Comparison of ENCODE assay signal across 18 cellular contexts in the genomic region with DNA sequence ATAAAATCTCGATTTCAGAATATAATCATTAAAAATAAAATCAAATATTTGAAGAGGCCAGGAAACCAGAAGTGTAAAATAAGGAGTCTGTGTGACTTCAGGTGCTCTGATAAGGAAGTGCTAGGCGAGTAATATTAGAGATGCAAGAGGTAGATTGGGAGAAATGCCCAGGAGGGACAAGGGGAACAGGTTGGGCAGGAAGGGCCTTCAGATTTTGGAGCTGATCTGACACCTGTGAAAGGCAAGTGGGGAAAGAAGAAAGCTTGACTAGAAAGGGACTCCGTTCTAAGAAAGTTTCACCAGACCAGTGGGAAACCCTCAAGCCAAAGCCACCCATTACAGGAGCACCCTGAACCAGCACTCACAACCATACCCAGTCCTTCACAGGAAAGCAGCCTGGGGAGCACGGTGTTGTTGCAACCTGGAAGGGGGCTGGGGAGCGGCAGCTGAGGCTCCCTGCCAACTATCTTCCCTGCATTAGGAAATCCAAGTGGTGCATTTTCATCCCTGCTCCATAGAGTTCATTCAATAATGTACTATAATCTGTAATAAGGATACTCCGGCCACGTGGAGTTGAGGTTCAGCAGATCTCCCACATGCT. TPM values are rescaled to one million over a fixed set of nuclear protein-coding genes. Genes with fewer than 3 reads are reported as not detected.
DNase-seq lines count a peak whose midpoint lies in the region; ATAC-seq, FAIRE-seq and TF ChIP-seq lines count a peak whose summit lies in the region.
"Had no signal": no experiment of that assay in that cellular context is flagged by ENCODE, and none has a peak within 500 bp of the region (broad histone marks: within the 10 kb centered on the region; RNA-seq: fewer than 3 reads in every experiment).

No MANE protein-coding gene starts in this region.

- peak in 1 of 3 donors; percentile 27 for DNase-seq in right lobe of liver
- DNase-seq in HepG2 (ENCODE audit: low spot score), result no peak
- peak; percentile 47 to 81 for DNase-seq in PC-9
- peak; percentile 55 for DNase-seq in islet precursor cell
- no peak for DNase-seq in thyroid gland
- no peak for DNase-seq in DMS 273 treated with DMSO at 0.1 percent for 48 hours (lab: John Stamatoyannopoulos, UW)
- no peak for DNase-seq in OCI-LY7 (ENCODE audit: low spot score)
- DNase-seq: 8988T; AML-193; CD4-positive, CD25-positive, alpha-beta regulatory T cell; DMS79; HFFc6 had no signal

- WGBS in right lobe of liver (ENCODE audit: insufficient coverage, low coverage, low lambda C conversion rate, missing lambda C conversion rate), result 42% methylated on average over 5 of the region's 7 CpGs
- WGBS in HepG2 (ENCODE audit: low lambda C conversion rate), result 36% methylated on average over 7 of the region's 7 CpGs
- 88 to 89% methylated on average over 7 of the region's 7 CpGs for WGBS in thyroid gland, 2 donors

- no peaks in the 10 kb centered on the region for H4K20me1 ChIP-seq in HepG2 (ENCODE audit: insufficient read depth, low read length)
- no peaks in the 10 kb centered on the region for H4K20me1 ChIP-seq in PC-9 (ENCODE audit: insufficient read depth)
- no peaks in the 10 kb centered on the region for H4K20me1 ChIP-seq in OCI-LY7 (ENCODE audit: insufficient read depth, low read length)
- H4K20me1 ChIP-seq: BLaER1 had no signal

- no peak for TF ChIP-seq CTCF in right lobe of liver (IDR thresholded peaks at IDR 0.05)
- no peak for TF ChIP-seq CTCF in HepG2 (CRISPR knock-in tag; IDR thresholded peaks at IDR 0.05)
- TF ChIP-seq CTCF in PC-9 (conservative IDR thresholded peaks at IDR 0.05), result no peak
- TF ChIP-seq CTCF in thyroid gland (IDR thresholded peaks at IDR 0.05), result no peak
- no peak for TF ChIP-seq CTCF in OCI-LY7 (conservative IDR thresholded peaks at IDR 0.05; ENCODE audit: low read length)

- H3K4me3 ChIP-seq in right lobe of liver (no peak overlapping the region), HepG2 (replicated peaks in 1 of 3; ENCODE audit: insufficient read depth in 1 of 3, low read depth in 2 of 3, low read length in 3 of 3) (no peak overlapping the region), PC-9 (no peak overlapping the region), thyroid gland (replicated peaks in 1 of 3) (no peak overlapping the region), OCI-LY7 (ENCODE audit: low read depth, low read length, poor library complexity, severe bottlenecking) (no peak overlapping the region)
- H3K4me3 ChIP-seq: BLaER1, HAP-1 had no signal

- no peak for TF ChIP-seq POLR2A in right lobe of liver (IDR thresholded peaks at IDR 0.05)
- TF ChIP-seq POLR2A in HepG2 (IDR thresholded peaks at IDR 0.05; ENCODE audit: insufficient read depth in 1 of 2, low read depth in 2 of 2, low read length in 2 of 2), result no peak
- no peak for TF ChIP-seq POLR2A in thyroid gland (IDR thresholded peaks at IDR 0.05)

- H3K27me3 ChIP-seq in right lobe of liver (no peaks in the 10 kb centered on the region), HepG2 (ENCODE audit: control insufficient read depth in 1 of 2, insufficient read depth in 2 of 2, low read length in 2 of 2) (no peaks in the 10 kb centered on the region), PC-9 (ENCODE audit: insufficient read depth, low read depth) (no peaks in the 10 kb centered on the region), thyroid gland (no peaks in the 10 kb centered on the region)
- H3K27me3 ChIP-seq: BLaER1 had no signal

- ATAC-seq in right lobe of liver (peak in 3 of 4 donors; percentile 51 to 72 (median 55)), HepG2 (no peak), GM19397 (IDR thresholded peaks at IDR 0.05; ENCODE audit: unreplicated experiment) (no peak)

- H3F3A ChIP-seq in PC-9 (ENCODE audit: insufficient read depth, low read depth), result peaks cover 17% of the 10 kb centered on the region; the same call in 1 of the 2 replicates

- intact Hi-C loops in right lobe of liver (cut with DNase I) (no loop called here), HepG2 (cut with micrococcal nuclease; ENCODE audit: unreplicated experiment) (no loop called here), PC-9 (cut with micrococcal nuclease; ENCODE audit: unreplicated experiment) (no loop called here), thyroid gland (cut with DNase I) (no loop called here), OCI-LY7 (cut with micrococcal nuclease; ENCODE audit: unreplicated experiment) (no loop called here)

- CTCF ChIA-PET in HepG2 (lab: Yijun Ruan, JAX; ENCODE audit: low intra/inter-chr PET ratio, low total read pairs), result no interaction called here
- CTCF ChIA-PET in PC-9 (lab: Charles Lee), result interaction anchor here (0.6 kb wide), 1 partner anchor 73 kb away, joined by 3 read pairs; no protein-coding TSS in a partner anchor
- CTCF ChIA-PET in OCI-LY7 (lab: Charles Lee; ENCODE audit: unreplicated experiment), result no interaction called here

- no peaks in the 10 kb centered on the region for H3K79me2 ChIP-seq in HepG2 (ENCODE audit: insufficient read depth, low read length)
- H3K79me2 ChIP-seq in PC-9 (ENCODE audit: low read depth), result no peaks in the 10 kb centered on the region
- no peaks in the 10 kb centered on the region for H3K79me2 ChIP-seq in OCI-LY7 (ENCODE audit: insufficient read depth, low read depth, low read length)

- no peak overlapping the region for H3K4me2 ChIP-seq in HepG2 (ENCODE audit: low read depth, low read length)
- H3K4me2 ChIP-seq in PC-9, result peak overlapping the region; percentile 55
- H3K4me2 ChIP-seq in OCI-LY7 (ENCODE audit: low read length), result no peak overlapping the region
- H3K4me2 ChIP-seq: BLaER1 had no signal

- POLR2A ChIA-PET in HepG2 (lab: Yijun Ruan, JAX), result no interaction called here
- POLR2A ChIA-PET in PC-9 (lab: Charles Lee; ENCODE audit: unreplicated experiment), result no interaction called here
- POLR2A ChIA-PET in OCI-LY7 (lab: Charles Lee), result interaction anchor here (0.6 to 0.8 kb wide), 3 partner anchors 653 to 1485 kb away, joined by 3 to 5 read pairs (median 3); no protein-coding TSS in a partner anchor

- peaks cover 0 to 12% (median 2%) of the 10 kb centered on the region in 4 donors for H3K4me1 ChIP-seq in right lobe of liver
- peaks cover 7% of the 10 kb centered on the region for H3K4me1 ChIP-seq in HepG2 (ENCODE audit: insufficient read depth, low read length)
- peaks cover 26% of the 10 kb centered on the region for H3K4me1 ChIP-seq in PC-9 (replicated peaks; ENCODE audit: insufficient read depth)
- H3K4me1 ChIP-seq in thyroid gland, result no peaks in the 10 kb centered on the region
- no peaks in the 10 kb centered on the region for H3K4me1 ChIP-seq in OCI-LY7 (ENCODE audit: insufficient read depth, low read length, poor library complexity, severe bottlenecking)
- H3K4me1 ChIP-seq: BLaER1, HAP-1 had no signal

- TF ChIP-seq EP300 in HepG2 (IDR thresholded peaks at IDR 0.05; ENCODE audit: low read depth in 2 of 2, low read length in 2 of 2) (no peak), HepG2 (CRISPR knock-in tag; IDR thresholded peaks at IDR 0.05; ENCODE audit: borderline replicate concordance) (no peak)

- H3K9me3 ChIP-seq in right lobe of liver (no peaks in the 10 kb centered on the region), HepG2 (ENCODE audit: low read length) (no peaks in the 10 kb centered on the region), PC-9 (ENCODE audit: insufficient read depth, low read depth) (no peaks in the 10 kb centered on the region), thyroid gland (no peaks in the 10 kb centered on the region), OCI-LY7 (ENCODE audit: low read length) (no peaks in the 10 kb centered on the region)
- H3K9me3 ChIP-seq: BLaER1, HAP-1 had no signal

- H3K9me2 ChIP-seq in PC-9 (ENCODE audit: insufficient read depth) (no peaks in the 10 kb centered on the region), OCI-LY7 (ENCODE audit: insufficient read depth, low read length) (no peaks in the 10 kb centered on the region)

- FAIRE-seq in HepG2 (lab: Jason Lieb, UNC), result no peak
- FAIRE-seq: G401.6, GM12892, H1 had no signal

- H3K36me3 ChIP-seq in right lobe of liver, result no peaks in the 10 kb centered on the region
- no peaks in the 10 kb centered on the region for H3K36me3 ChIP-seq in HepG2 (replicated peaks in 1 of 2; ENCODE audit: control insufficient read depth in 1 of 2, insufficient read depth in 2 of 2, low read length in 2 of 2)
- H3K36me3 ChIP-seq in PC-9 (ENCODE audit: low read depth), result no peaks in the 10 kb centered on the region
- H3K36me3 ChIP-seq in thyroid gland, result no peaks in the 10 kb centered on the region
- H3K36me3 ChIP-seq in OCI-LY7 (ENCODE audit: insufficient read depth, low read length), result no peaks in the 10 kb centered on the region
- H3K36me3 ChIP-seq: BLaER1, HAP-1 had no signal

- H3K9ac ChIP-seq in HepG2 (ENCODE audit: insufficient read depth, low read depth, low read length), result no peak overlapping the region
- H3K9ac ChIP-seq: BLaER1 had no signal

- in situ Hi-C loops in HepG2 (cut with HindIII; ENCODE audit: extremely low pct_ligation_motif_present, low pct_unique_long_range_greater_than_20kb), result loop anchor here (10.0 kb wide), 1 partner anchor 210 kb away; no protein-coding TSS in a partner anchor

- no peak overlapping the region for H2AFZ ChIP-seq in HepG2 (ENCODE audit: low read length)
- H2AFZ ChIP-seq in PC-9, result 0 out of 2 replicates have a peak overlapping the region, but pooled peaks have one; percentile 52
- no peak overlapping the region for H2AFZ ChIP-seq in OCI-LY7 (ENCODE audit: low read length)

- H3K27ac ChIP-seq in right lobe of liver (no peak overlapping the region), HepG2 (ENCODE audit: extremely low read length, insufficient read depth, low read length) (no peak overlapping the region), PC-9 (peak overlapping the region; percentile 69), thyroid gland (no peak overlapping the region), OCI-LY7 (ENCODE audit: low read depth, low read length, poor library complexity, severe bottlenecking) (no peak overlapping the region)
- H3K27ac ChIP-seq: BLaER1 had no signal

- no TSS peak for BruUV-seq in HepG2 (replicated peaks; lab: Mats Ljungman, UMichigan)
- BruUV-seq in PC-9 (replicated peaks; lab: Mats Ljungman, UMichigan), result no TSS peak
- BruUV-seq in OCI-LY7 (replicated peaks; lab: Mats Ljungman, UMichigan), result no TSS peak

- no peak for TF ChIP-seq RAD21 in HepG2 (CRISPR knock-in tag; IDR thresholded peaks at IDR 0.05)

RNA-seq across cellular contexts. Expression of gene GREB1L, which starts 57.5 kb away (rescaled TPM):
- total RNA-seq in right lobe of liver (1 to 10 TPM; 3.1 to 7.9 (median 5.7) TPM), HepG2 (2016; rRNA removed; fragmentation: Illumina TruSeq; extraction: Trizol) (0.63 and 0.66 TPM in 2 replicates), PC-9 (2021) (3.6 and 6.0 TPM in 2 replicates), thyroid gland (10 to 100 TPM; 25.0 to 43.5 (median 31.8) TPM), OCI-LY7 (2022) (not detected in 2 replicates)
- total RNA-seq in HepG2 (2016; cell fraction: cytosol; rRNA removed; fragmentation: Illumina TruSeq; extraction: Trizol; ENCODE audit: low read depth), result 0.09 and 0.10 TPM in 2 replicates
- total RNA-seq in HepG2 (2016; cell fraction: insoluble cytoplasmic fraction; rRNA removed; fragmentation: Illumina TruSeq; extraction: Trizol), result 0.30 and 0.92 TPM in 2 replicates
- total RNA-seq in HepG2 (2016; cell fraction: membrane; rRNA removed; fragmentation: Illumina TruSeq; extraction: Trizol), result 0.25 and 0.31 TPM in 2 replicates
- 0.28 and 0.87 TPM in 2 replicates for total RNA-seq in HepG2 (2016; cell fraction: nucleus; rRNA removed; fragmentation: Illumina TruSeq; extraction: Trizol)
- 0.17 and 0.42 TPM in 2 replicates for polyA plus RNA-seq in HepG2 (2011; rRNA removed)
- 0.06 and 0.08 TPM in 2 replicates for polyA plus RNA-seq in HepG2 (2011; cell fraction: cytosol; rRNA removed)
- polyA plus RNA-seq in HepG2 (2011; cell fraction: nucleus; rRNA removed), result 0.05 and 0.13 TPM in 2 replicates
- 0.20 and 0.46 TPM in 2 replicates for polyA plus RNA-seq in HepG2 (2012)
- polyA plus RNA-seq in HepG2 (2016; cell fraction: cytosol; fragmentation: Illumina TruSeq; extraction: Trizol; ENCODE audit: low read depth), result 0.10 TPM in 2 replicates
- polyA plus RNA-seq in HepG2 (2016; cell fraction: insoluble cytoplasmic fraction; fragmentation: Illumina TruSeq; extraction: Trizol; ENCODE audit: low read depth), result 0.38 and 0.59 TPM in 2 replicates
- 0.22 and 0.25 TPM in 2 replicates for polyA plus RNA-seq in HepG2 (2016; cell fraction: membrane; fragmentation: Illumina TruSeq; extraction: Trizol; ENCODE audit: low read depth)
- polyA plus RNA-seq in HepG2 (2016; cell fraction: nucleus; fragmentation: Illumina TruSeq; extraction: Trizol; ENCODE audit: insufficient read depth, low read depth), result 0.32 and 0.41 TPM in 2 replicates
- polyA minus RNA-seq in HepG2 (2011; rRNA and poly(A)+ RNA removed; ENCODE audit: low replicate concordance), result 2.4 and 27.2 TPM in 2 replicates
- 0.18 and 1.2 TPM in 2 replicates for polyA minus RNA-seq in HepG2 (2011; cell fraction: cytosol; rRNA and poly(A)+ RNA removed)
- polyA minus RNA-seq in HepG2 (2011; cell fraction: nucleus; rRNA and poly(A)+ RNA removed), result 0.77 and 1.6 TPM in 2 replicates
- total RNA-seq in OCI-LY7 (2014; rRNA removed; shearing (Covaris generic)), result not detected in 2 replicates
- total RNA-seq: CD4-positive, CD25-positive, alpha-beta regulatory T cell had no signal

Comparison
In these comparisons a context has a peak if more than half of its experiments do, and no peak if none do; other contexts are left out.
1. ATAC-seq: peak in right lobe of liver (3 of 4); none in HepG2 (single experiment) and GM19397 (single experiment).
2. DNase-seq: peak in PC-9 (2 of 2) and islet precursor cell (single experiment); none in HepG2 (single experiment), thyroid gland (0 of 2), DMS 273 treated with DMSO at 0.1 percent for 48 hours (single experiment) and OCI-LY7 (single experiment).